ENCODE assay signal across 14 cellular contexts in genomic region chr14:36664322-36665193, GRCh38. TPM values are rescaled to one million over a fixed set of nuclear protein-coding genes. Genes with fewer than 3 reads are reported as not detected.
DNase-seq lines count a peak whose midpoint lies in the region; ATAC-seq and TF ChIP-seq lines count a peak whose summit lies in the region.
"Had no signal": no experiment of that assay in that cellular context is flagged by ENCODE, and none has a peak within 500 bp of the region (broad histone marks: within the 10 kb centered on the region; RNA-seq: fewer than 3 reads in every experiment).

No MANE protein-coding gene starts in this region.

- H3K36me3 ChIP-seq in A673 (ENCODE audit: insufficient read depth, low read length, poor library complexity, severe bottlenecking) (peaks cover 26% of the 10 kb centered on the region), Caco-2 (ENCODE audit: control insufficient read depth, insufficient read depth, low read length) (no peaks in the 10 kb centered on the region), ascending aorta (no peaks in the 10 kb centered on the region)
- H3K36me3 ChIP-seq in naive thymus-derived CD4-positive, alpha-beta T cell (ENCODE audit: control insufficient read depth in 2 of 3, insufficient read depth in 3 of 3, low read length in 3 of 3) = no peaks in the 10 kb centered on the region
- H3K36me3 ChIP-seq: WERI-Rb-1 had no signal

- DNase-seq in A673 (ENCODE audit: low spot score) = peak; percentile 85
- DNase-seq in Caco-2 = no peak
- no peak for DNase-seq in ascending aorta (ENCODE audit: low spot score in 2 of 2)
- DNase-seq in naive thymus-derived CD4-positive, alpha-beta T cell = no peak
- no peak for DNase-seq in left lobe of liver (ENCODE audit: low spot score)
- DNase-seq in hepatic stellate cell (ENCODE audit: low spot score) = no peak
- no peak for DNase-seq in NCI-H526 (lab: John Stamatoyannopoulos, UW)
- no peak for DNase-seq in activated CD4-positive, alpha-beta T cell treated with anti-CD3 and anti-CD28 coated beads, Interleukin-2, amount 50 U/mL, for 4 hours
- DNase-seq: effector memory CD8-positive, alpha-beta T cell; NCI-H82; stimulated activated CD4-positive, alpha-beta T cell treated with anti-CD3 and anti-CD28 coated beads, Interleukin-15, amount 100 ng/mL, for 24 hours; WERI-Rb-1 had no signal

- no peak overlapping the region for H3K27ac Mint-ChIP-seq in Caco-2 (ENCODE audit: unreplicated experiment)
- H3K27ac Mint-ChIP-seq in naive thymus-derived CD4-positive, alpha-beta T cell = peak overlapping the region in 1 of 9 donors; percentile 78
- H3K27ac Mint-ChIP-seq: effector memory CD8-positive, alpha-beta T cell had no signal

- H3K27ac ChIP-seq in A673 (ENCODE audit: low read depth, low read length, poor library complexity, severe bottlenecking) = peak overlapping the region; percentile 82
- no peak overlapping the region for H3K27ac ChIP-seq in ascending aorta
- H3K27ac ChIP-seq in naive thymus-derived CD4-positive, alpha-beta T cell (ENCODE audit: low read depth, low read length) = no peak overlapping the region
- H3K27ac ChIP-seq: C4-2B, WERI-Rb-1 had no signal

- H3K27me3 ChIP-seq in A673 (replicated peaks; ENCODE audit: insufficient read depth, low read depth, low read length, poor library complexity) = no peaks in the 10 kb centered on the region
- H3K27me3 ChIP-seq in Caco-2 (replicated peaks; ENCODE audit: control insufficient read depth, insufficient read depth, low read length) = no peaks in the 10 kb centered on the region
- H3K27me3 ChIP-seq in ascending aorta = peaks cover 23% of the 10 kb centered on the region
- peaks cover 6 to 8% of the 10 kb centered on the region in 2 donors for H3K27me3 ChIP-seq in naive thymus-derived CD4-positive, alpha-beta T cell (ENCODE audit: control insufficient read depth in 2 of 2, insufficient read depth in 2 of 2, low read length in 2 of 2)

- peak overlapping the region; percentile 63 for H3K4me3 ChIP-seq in A673 (ENCODE audit: low read depth, low read length, poor library complexity, severe bottlenecking)
- no peak overlapping the region for H3K4me3 ChIP-seq in Caco-2 (ENCODE audit: low read depth, low read length)
- H3K4me3 ChIP-seq in ascending aorta = peak overlapping the region; percentile 51 to 63
- H3K4me3 ChIP-seq in naive thymus-derived CD4-positive, alpha-beta T cell (ENCODE audit: low read length) = no peak overlapping the region

- H3K27me3 Mint-ChIP-seq in Caco-2 (ENCODE audit: insufficient read depth, unreplicated experiment) = no peaks in the 10 kb centered on the region
- H3K27me3 Mint-ChIP-seq in naive thymus-derived CD4-positive, alpha-beta T cell = peaks cover 69 to 82% (median 77%) of the 10 kb centered on the region in 5 donors

- TF ChIP-seq CTCF in A673 (conservative IDR thresholded peaks at IDR 0.05; ENCODE audit: low read depth, low read length) (no peak), Caco-2 (IDR thresholded peaks at IDR 0.05; ENCODE audit: insufficient read depth in 1 of 2, low read depth in 1 of 2, low read length in 1 of 2, severe bottlenecking in 1 of 2, unreplicated experiment in 1 of 2) (no peak), ascending aorta (IDR thresholded peaks at IDR 0.05) (no peak)

- intact Hi-C loops in A673 (cut with micrococcal nuclease; ENCODE audit: unreplicated experiment) (loop anchor here (2.0 kb wide), 1 partner anchor 96 kb away; no protein-coding TSS in a partner anchor), Caco-2 (cut with micrococcal nuclease; ENCODE audit: unreplicated experiment) (loop anchor here (5.0 kb wide), 2 partner anchors 108 to 488 kb away; no protein-coding TSS in a partner anchor), ascending aorta (cut with DNase I) (loop anchor here (5.0 to 10.0 kb wide), 3 partner anchors 150 to 473 kb away; partner anchors contain the start of gene MBIP)
- intact Hi-C loops in naive thymus-derived CD4-positive, alpha-beta T cell (cut with micrococcal nuclease) = loop anchor here in 1 of 2 donors (5.0 kb wide), 1 partner anchor 933 kb away; the partner anchor contains the start of genes FOXA1 and TTC6

- POLR2A ChIA-PET in A673 (lab: Charles Lee; ENCODE audit: low non-redundant PET) (interaction anchor here (0.7 kb wide), 1 partner anchor 97 kb away, joined by 4 read pairs; no protein-coding TSS in a partner anchor), Caco-2 (lab: Charles Lee) (no interaction called here)
- POLR2A ChIA-PET in naive thymus-derived CD4-positive, alpha-beta T cell (lab: Charles Lee) = no interaction called here

- ATAC-seq in naive thymus-derived CD4-positive, alpha-beta T cell = no peak
- no peak for ATAC-seq in left lobe of liver
- ATAC-seq: effector memory CD8-positive, alpha-beta T cell had no signal

- no peaks in the 10 kb centered on the region for H3K9me3 Mint-ChIP-seq in Caco-2 (ENCODE audit: unreplicated experiment)
- H3K9me3 Mint-ChIP-seq in naive thymus-derived CD4-positive, alpha-beta T cell = peaks cover 0 to 23% (median 10%) of the 10 kb centered on the region in 11 donors
- H3K9me3 Mint-ChIP-seq: effector memory CD8-positive, alpha-beta T cell had no signal

- H3K36me3 Mint-ChIP-seq in Caco-2 (ENCODE audit: insufficient read depth, unreplicated experiment) = peaks cover 33% of the 10 kb centered on the region
- peaks cover 0 to 9% (median 3%) of the 10 kb centered on the region in 5 donors for H3K36me3 Mint-ChIP-seq in naive thymus-derived CD4-positive, alpha-beta T cell

- CTCF ChIA-PET in A673 (lab: Charles Lee) = interaction anchor here (0.7 kb wide), 1 partner anchor 566 kb away, joined by 5 read pairs; no protein-coding TSS in a partner anchor
- CTCF ChIA-PET in Caco-2 (lab: Charles Lee) = no interaction called here
- CTCF ChIA-PET in naive thymus-derived CD4-positive, alpha-beta T cell (lab: Charles Lee) = no interaction called here

- H3K9me3 ChIP-seq in A673 (ENCODE audit: low read depth, low read length, poor library complexity, severe bottlenecking) (no peaks in the 10 kb centered on the region), Caco-2 (no peaks in the 10 kb centered on the region), ascending aorta (no peaks in the 10 kb centered on the region)
- H3K9me3 ChIP-seq in naive thymus-derived CD4-positive, alpha-beta T cell (ENCODE audit: control insufficient read depth in 2 of 3, low read length in 3 of 3) = no peaks in the 10 kb centered on the region

- H3K4me1 ChIP-seq in A673 (ENCODE audit: insufficient read depth, low read length, poor library complexity, severe bottlenecking) = peaks cover 34% of the 10 kb centered on the region
- H3K4me1 ChIP-seq in Caco-2 = peaks cover 5% of the 10 kb centered on the region; the same call in 1 of the 2 replicates
- H3K4me1 ChIP-seq in ascending aorta = peaks cover 7 to 24% of the 10 kb centered on the region in 2 donors
- peaks cover 0 to 13% of the 10 kb centered on the region in 2 donors for H3K4me1 ChIP-seq in naive thymus-derived CD4-positive, alpha-beta T cell (ENCODE audit: control insufficient read depth in 2 of 2, insufficient read depth in 2 of 2, low read length in 2 of 2)

- H3K4me1 Mint-ChIP-seq in Caco-2 (ENCODE audit: low read depth, unreplicated experiment) = no peaks in the 10 kb centered on the region
- peaks cover 8 to 54% (median 43%) of the 10 kb centered on the region in 7 donors for H3K4me1 Mint-ChIP-seq in naive thymus-derived CD4-positive, alpha-beta T cell

- H3K4me3 Mint-ChIP-seq in Caco-2 (ENCODE audit: unreplicated experiment) = peak overlapping the region; percentile 82
- H3K4me3 Mint-ChIP-seq in naive thymus-derived CD4-positive, alpha-beta T cell = peak overlapping the region; percentile 1 to 77 (median 44)
- H3K4me3 Mint-ChIP-seq: effector memory CD8-positive, alpha-beta T cell had no signal

- BruUV-seq in A673 (replicated peaks; lab: Mats Ljungman, UMichigan) = TSS peak; percentile 40
- TSS peak; percentile 18 for BruUV-seq in Caco-2 (replicated peaks; lab: Mats Ljungman, UMichigan)

RNA-seq across cellular contexts. Expression of gene PAX9, which starts 2.9 kb away (rescaled TPM):
- total RNA-seq in A673 (2021) = 23.4 and 26.2 TPM in 2 replicates
- 6.9 and 7.2 TPM in 2 replicates for total RNA-seq in Caco-2 (2022)
- not detected for total RNA-seq in ascending aorta
- total RNA-seq in naive thymus-derived CD4-positive, alpha-beta T cell = not detected
- polyA plus RNA-seq in naive thymus-derived CD4-positive, alpha-beta T cell = under 1 TPM in 1 of 2 donors, not detected in 1; 0.05 TPM
- total RNA-seq in left lobe of liver = not detected
- total RNA-seq: liver had no signal

Comparison
In these comparisons a context has a peak if more than half of its experiments do, and no peak if none do; other contexts are left out.
1. H3K4me3 ChIP-seq: peak in A673 (single experiment) and ascending aorta (2 of 2); none in Caco-2 (single experiment) and naive thymus-derived CD4-positive, alpha-beta T cell (single experiment).